Comparison of ENCODE assay signal across 23 cellular contexts in genomic region chr3:32975891-32976290, GRCh38. TPM values are rescaled to one million over a fixed set of nuclear protein-coding genes. Genes with fewer than 3 reads are reported as not detected.
DNase-seq lines count a peak whose midpoint lies in the region; ATAC-seq, FAIRE-seq and TF ChIP-seq lines count a peak whose summit lies in the region.
"Had no signal": no experiment of that assay in that cellular context is flagged by ENCODE, and none has a peak within 500 bp of the region (broad histone marks: within the 10 kb centered on the region; RNA-seq: fewer than 3 reads in every experiment).

No MANE protein-coding gene starts in this region.

- POLR2A ChIA-PET in A549 (lab: Yijun Ruan, JAX), result no interaction called here
- POLR2A ChIA-PET in CD8-positive, alpha-beta T cell (lab: Charles Lee), result interaction anchor here (1.0 kb wide), 1 partner anchor 16 kb away, joined by 3 read pairs; no protein-coding TSS in a partner anchor

- ATAC-seq in A549, result no peak; a peak in 2 of 6 replicates
- no peak for ATAC-seq in CD8-positive, alpha-beta T cell
- ATAC-seq in effector memory CD8-positive, alpha-beta T cell (replicated peaks), result peak; percentile 13
- ATAC-seq in HG03039 (IDR thresholded peaks at IDR 0.05; ENCODE audit: unreplicated experiment), result no peak
- ATAC-seq in HG03196 (IDR thresholded peaks at IDR 0.05; ENCODE audit: unreplicated experiment), result no peak
- ATAC-seq: foreskin keratinocyte; naive thymus-derived CD4-positive, alpha-beta T cell had no signal

- TF ChIP-seq RAD21 in A549 (conservative IDR thresholded peaks at IDR 0.05 in 1 of 2, IDR thresholded peaks at IDR 0.05 in 1 of 2), result no peak

- H3K4me3 ChIP-seq in A549 (no peak overlapping the region), OCI-LY3 (ENCODE audit: low read length) (no peak overlapping the region)
- H3K4me3 ChIP-seq in CD8-positive, alpha-beta T cell (ENCODE audit: low read depth, low read length), result no peak overlapping the region
- H3K4me3 ChIP-seq: hepatocyte, ovary, tibial nerve had no signal

- H3K4me1 ChIP-seq in A549 (no peaks in the 10 kb centered on the region), OCI-LY3 (ENCODE audit: low read length) (peaks cover 21% of the 10 kb centered on the region)
- H3K4me1 ChIP-seq in CD8-positive, alpha-beta T cell (ENCODE audit: insufficient read depth, low read length), result no peaks in the 10 kb centered on the region
- H3K4me1 ChIP-seq: foreskin keratinocyte, tibial nerve had no signal

- intact Hi-C loops in CD8-positive, alpha-beta T cell (cut with DNase I, micrococcal nuclease), result no loop called here

- H3K27me3 ChIP-seq in CD8-positive, alpha-beta T cell (ENCODE audit: insufficient read depth, low read length), result no peaks in the 10 kb centered on the region
- no peaks in the 10 kb centered on the region for H3K27me3 ChIP-seq in OCI-LY3 (ENCODE audit: low read depth, low read length)
- H3K27me3 ChIP-seq: foreskin keratinocyte, hepatocyte, ovary, tibial nerve had no signal

- no peaks in the 10 kb centered on the region for H3K79me2 ChIP-seq in OCI-LY3 (ENCODE audit: low read length)
- H3K79me2 ChIP-seq: hepatocyte had no signal

- 84% methylated on average over 2 of the region's 2 CpGs for WGBS in A549 (ENCODE audit: missing lambda C conversion rate)

- no peak for TF ChIP-seq EP300 in A549 (IDR thresholded peaks at IDR 0.05)

- H3K4me1 Mint-ChIP-seq in CD8-positive, alpha-beta T cell (ENCODE audit: low read depth), result peaks cover 36% of the 10 kb centered on the region
- H3K4me1 Mint-ChIP-seq in effector memory CD8-positive, alpha-beta T cell (ENCODE audit: low read depth in 2 of 2), result peaks cover 22 to 53% of the 10 kb centered on the region in 2 donors

- H3K9ac ChIP-seq in OCI-LY3 (ENCODE audit: low read length), result no peak overlapping the region

- H3K36me3 ChIP-seq in CD8-positive, alpha-beta T cell (ENCODE audit: insufficient read depth, low read length), result no peaks in the 10 kb centered on the region
- no peaks in the 10 kb centered on the region for H3K36me3 ChIP-seq in OCI-LY3 (replicated peaks; ENCODE audit: low read depth, low read length)
- H3K36me3 ChIP-seq: ovary, tibial nerve had no signal

- TF ChIP-seq POLR2A in A549 (IDR thresholded peaks at IDR 0.05; ENCODE audit: low read length), result no peak

- H2AFZ ChIP-seq in OCI-LY3 (ENCODE audit: low read depth, low read length), result 0 out of 2 replicates have a peak overlapping the region, but pooled peaks have one; percentile 45
- H2AFZ ChIP-seq: hepatocyte had no signal

- no peaks in the 10 kb centered on the region for H3K9me3 ChIP-seq in A549
- no peaks in the 10 kb centered on the region for H3K9me3 ChIP-seq in CD8-positive, alpha-beta T cell (ENCODE audit: low read length)
- H3K9me3 ChIP-seq in OCI-LY3 (ENCODE audit: insufficient read depth, low read length), result no peaks in the 10 kb centered on the region
- H3K9me3 ChIP-seq: ovary, tibial nerve had no signal

- no peaks in the 10 kb centered on the region for H3K36me3 Mint-ChIP-seq in CD8-positive, alpha-beta T cell
- H3K36me3 Mint-ChIP-seq in effector memory CD8-positive, alpha-beta T cell (ENCODE audit: insufficient read depth), result peaks cover 4% of the 10 kb centered on the region
- H3K36me3 Mint-ChIP-seq: memory B cell had no signal

- no peaks in the 10 kb centered on the region for H4K20me1 ChIP-seq in OCI-LY3 (ENCODE audit: insufficient read depth, low read length)

- CTCF ChIA-PET in A549 (lab: Yijun Ruan, JAX), result interaction anchor here (0.6 to 4.6 kb wide), 3 partner anchors 98 to 1253 kb away, joined by 3 to 15 read pairs (median 4); no protein-coding TSS in a partner anchor
- CTCF ChIA-PET in CD8-positive, alpha-beta T cell (lab: Charles Lee), result interaction anchor here (0.8 to 0.9 kb wide), 2 partner anchors 25 to 55 kb away, joined by 3 read pairs; partner anchors contain the start of gene CCR4

- H3K27me3 Mint-ChIP-seq in CD8-positive, alpha-beta T cell (ENCODE audit: low read depth), result no peaks in the 10 kb centered on the region
- no peaks in the 10 kb centered on the region for H3K27me3 Mint-ChIP-seq in effector memory CD8-positive, alpha-beta T cell
- H3K27me3 Mint-ChIP-seq: activated B cell treated with CpG ODN at 0.5 μM for 24 hours; naive thymus-derived CD4-positive, alpha-beta T cell had no signal

- H3K27ac ChIP-seq in A549 (no peak overlapping the region), OCI-LY3 (ENCODE audit: low read length) (no peak overlapping the region)
- H3K27ac ChIP-seq in CD8-positive, alpha-beta T cell (ENCODE audit: low read depth, low read length), result no peak overlapping the region
- H3K27ac ChIP-seq: foreskin keratinocyte, hepatocyte, ovary, tibial nerve had no signal

- H3K4me3 Mint-ChIP-seq in CD8-positive, alpha-beta T cell, result peak overlapping the region; percentile 13
- H3K4me3 Mint-ChIP-seq in effector memory CD8-positive, alpha-beta T cell, result peak overlapping the region in 1 of 2 donors; percentile 18
- H3K4me3 Mint-ChIP-seq: activated B cell treated with CpG ODN at 0.5 μM for 24 hours, H9, memory B cell had no signal

- DNase-seq in A549 (ENCODE audit: low read depth in 1 of 2, low spot score in 1 of 2) (no peak), NCI-H2196 (lab: John Stamatoyannopoulos, UW; ENCODE audit: unreplicated experiment) (no peak), activated gamma-delta T cell treated with Interleukin-2 at 50 U/mL for 16 hours (no peak)
- no peak for DNase-seq in CD8-positive, alpha-beta T cell
- no peak for DNase-seq in effector memory CD8-positive, alpha-beta T cell
- DNase-seq: activated B cell treated with CpG ODN at 0.5 μM for 24 hours; activated effector memory CD4-positive, alpha-beta T cell treated with Interleukin-2 at 50 U/mL for 16 hours; Calu3; dermis blood vessel endothelial cell; foreskin keratinocyte; H9; MM.1S; naive thymus-derived CD4-positive, alpha-beta T cell; NCI-H524; ovary; SHP77 treated with DMSO at 0.1 percent for 48 hours; stimulated activated naive CD4-positive, alpha-beta T cell had no signal

- H3K9me3 Mint-ChIP-seq in CD8-positive, alpha-beta T cell, result no peaks in the 10 kb centered on the region
- H3K9me3 Mint-ChIP-seq in effector memory CD8-positive, alpha-beta T cell, result no peaks in the 10 kb centered on the region
- H3K9me3 Mint-ChIP-seq: activated B cell treated with CpG ODN at 0.5 μM for 24 hours; H9; memory B cell; naive thymus-derived CD4-positive, alpha-beta T cell had no signal

- no peak for FAIRE-seq in A549 (lab: Jason Lieb, UNC)

- TF ChIP-seq CTCF in A549 (IDR thresholded peaks at IDR 0.05), result no peak
- no peak for TF ChIP-seq CTCF in CD8-positive, alpha-beta T cell (IDR thresholded peaks at IDR 0.05)
- TF ChIP-seq CTCF in OCI-LY3 (IDR thresholded peaks at IDR 0.05; ENCODE audit: low read depth, low read length), result no peak

- no peak overlapping the region for H3K4me2 ChIP-seq in A549
- peak overlapping the region; percentile 9; the same call in 1 of the 2 replicates for H3K4me2 ChIP-seq in OCI-LY3 (ENCODE audit: low read length)
- H3K4me2 ChIP-seq: hepatocyte had no signal

- H3K27ac Mint-ChIP-seq in CD8-positive, alpha-beta T cell, result no peak overlapping the region
- peak overlapping the region in 1 of 2 donors; percentile 80 for H3K27ac Mint-ChIP-seq in effector memory CD8-positive, alpha-beta T cell
- H3K27ac Mint-ChIP-seq: activated B cell treated with CpG ODN at 0.5 μM for 24 hours, H9, memory B cell had no signal

TF ChIP-seq in A549, 52 proteins besides CTCF, POLR2A, EP300 and RAD21:
- TF ChIP-seq HOXA7 (CRISPR knock-in tag; IDR thresholded peaks at IDR 0.05), result no peak
- peak; percentile 69 for TF ChIP-seq MAFK (IDR thresholded peaks at IDR 0.05; ENCODE audit: partially characterized antibody)
TF ChIP-seq in A549: peak in this region for 1.

RNA-seq across cellular contexts. Expression of gene CCR4, which starts 24.4 kb away (rescaled TPM):
- polyA plus RNA-seq in A549 (2011; rRNA removed) (0.03 TPM in 1 of 2 replicates, not detected in the other), A549 (2017; fragmentation: RNase III; extraction: RNeasy Plus Mini Kit Qiagen cat#74134 plus additional on column Dnase treatment) (not detected in 3 replicates)
- polyA plus RNA-seq in A549 (2012; cell fraction: cytosol; rRNA removed), result not detected in 2 replicates
- polyA plus RNA-seq in A549 (2012; cell fraction: nucleus; rRNA removed), result 0.01 and 0.02 TPM in 2 replicates
- 0.15 TPM in 1 of 2 replicates, not detected in the other for polyA minus RNA-seq in A549 (2011; rRNA and poly(A)+ RNA removed)
- total RNA-seq in CD8-positive, alpha-beta T cell, result 1 to 10 TPM; 7.5 to 8.7 TPM
- total RNA-seq: Calu3, foreskin keratinocyte had no signal
- polyA plus RNA-seq: foreskin keratinocyte, hepatocyte had no signal
